ENCODE assay signal across 19 cellular contexts in the genomic region with DNA sequence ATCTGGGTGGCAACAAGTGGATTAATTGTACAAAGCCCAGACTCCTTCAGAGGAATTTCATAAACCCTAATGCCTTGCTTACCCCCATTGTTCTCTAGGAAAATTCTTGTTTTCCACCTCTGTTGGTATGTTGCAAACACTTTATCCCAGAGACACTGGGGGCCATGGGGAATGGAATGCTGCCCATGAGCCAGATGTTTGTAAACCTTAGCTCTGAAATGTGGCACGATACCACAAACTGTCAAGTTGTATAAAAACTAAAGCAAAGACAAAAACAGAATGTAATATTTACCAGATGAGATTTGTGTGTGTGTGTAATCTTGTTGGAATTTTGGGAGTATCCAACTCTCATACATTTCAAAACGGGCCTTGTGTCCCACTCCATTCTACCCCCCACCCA.
DNase-seq lines count a peak whose midpoint lies in the region; ATAC-seq and TF ChIP-seq lines count a peak whose summit lies in the region.
"Had no signal": no experiment of that assay in that cellular context is flagged by ENCODE, and none has a peak within 500 bp of the region (broad histone marks: within the 10 kb centered on the region; RNA-seq: fewer than 3 reads in every experiment).

No MANE protein-coding gene starts in this region.

- no peaks in the 10 kb centered on the region for H3F3A ChIP-seq in SK-N-SH (replicated peaks; ENCODE audit: insufficient read depth)

- H3K4me1 Mint-ChIP-seq in stimulated activated naive B cell treated with anti-CD40 and anti-IgM and Interleukin-4, amounts not matched to agents 10 μg/mL and 1 μg/mL and 100 μg/mL, for 72 hours, result peaks cover 11 to 16% of the 10 kb centered on the region in 2 donors

- no peak for DNase-seq in SK-N-SH
- DNase-seq in dedifferentiated amniotic fluid mesenchymal stem cell (ENCODE audit: extremely low spot score), result peak; percentile 93
- peak; percentile 35 to 84 for DNase-seq in lower leg skin (ENCODE audit: low spot score in 2 of 2)
- DNase-seq in stimulated activated naive B cell treated with anti-CD40 and anti-IgM and Interleukin-4, amounts not matched to agents 10 μg/mL and 1 μg/mL and 100 μg/mL, for 72 hours, result no peak
- no peak for DNase-seq in dorsolateral prefrontal cortex
- DNase-seq: 8988T; AML-193; CD4-positive, alpha-beta T cell; DMS79; NCI-H1092 treated with DMSO at 0.1 percent for 48 hours; NCI-H1694 treated with DMSO at 0.1 percent for 48 hours; NCI-H748 treated with DMSO at 0.1 percent for 48 hours; Right ventricle myocardium superior had no signal

- no peak overlapping the region for H3K9ac ChIP-seq in SK-N-SH
- H3K9ac ChIP-seq: KMS-11 had no signal

- H3K36me3 Mint-ChIP-seq in stimulated activated naive B cell treated with anti-CD40 and anti-IgM and Interleukin-4, amounts not matched to agents 10 μg/mL and 1 μg/mL and 100 μg/mL, for 72 hours, result peaks cover 0 to 2% of the 10 kb centered on the region in 2 donors

- POLR2A ChIA-PET in SK-N-SH (lab: Yijun Ruan, JAX), result interaction anchor here (0.6 kb wide), 1 partner anchor 705 kb away, joined by 3 read pairs; no protein-coding TSS in a partner anchor

- WGBS in SK-N-SH (ENCODE audit: low lambda C conversion rate), result 10% methylated on average over 2 of the region's 2 CpGs
- 32 to 33% methylated on average over 2 of the region's 2 CpGs for WGBS in lower leg skin, 2 donors

- no peaks in the 10 kb centered on the region for H3K9me3 ChIP-seq in SK-N-SH

- H2AFZ ChIP-seq in SK-N-SH (ENCODE audit: low read depth), result no peak overlapping the region
- H2AFZ ChIP-seq: GM23338 had no signal

- ATAC-seq in SK-N-SH treated with all-trans-retinoic acid at 6 μM for 48 hours (no peak), HG02610 (IDR thresholded peaks at IDR 0.05; ENCODE audit: unreplicated experiment) (no peak), HG03520 (IDR thresholded peaks at IDR 0.05; ENCODE audit: unreplicated experiment) (no peak)
- no peak for ATAC-seq in stimulated activated naive B cell treated with anti-CD40 and anti-IgM and Interleukin-4, amounts not matched to agents 10 μg/mL and 1 μg/mL and 100 μg/mL, for 72 hours (replicated peaks)
- ATAC-seq: GM23338, Panc1 had no signal

- H3K9me2 ChIP-seq in SK-N-SH, result no peaks in the 10 kb centered on the region

- H3K27ac ChIP-seq in SK-N-SH (ENCODE audit: low read depth in 2 of 2, low read length in 1 of 2), result no peak overlapping the region
- H3K27ac ChIP-seq in dorsolateral prefrontal cortex, result no peak overlapping the region
- H3K27ac ChIP-seq: KMS-11 had no signal

- H3K9me3 Mint-ChIP-seq in stimulated activated naive B cell treated with anti-CD40 and anti-IgM and Interleukin-4, amounts not matched to agents 10 μg/mL and 1 μg/mL and 100 μg/mL, for 72 hours, result peaks cover 0 to 3% of the 10 kb centered on the region in 2 donors
- H3K9me3 Mint-ChIP-seq: CD4-positive, alpha-beta T cell; GM23338 had no signal

- H3K4me3 Mint-ChIP-seq in stimulated activated naive B cell treated with anti-CD40 and anti-IgM and Interleukin-4, amounts not matched to agents 10 μg/mL and 1 μg/mL and 100 μg/mL, for 72 hours, result no peak overlapping the region
- H3K4me3 Mint-ChIP-seq: CD4-positive, alpha-beta T cell; GM23338 had no signal

- no peaks in the 10 kb centered on the region for H3K79me2 ChIP-seq in SK-N-SH (ENCODE audit: insufficient read depth)

- CTCF ChIA-PET in SK-N-SH (lab: Yijun Ruan, JAX), result interaction anchor here (2.2 kb wide), 1 partner anchor 18 kb away, joined by 5 read pairs; no protein-coding TSS in a partner anchor

- H3K4me1 ChIP-seq in SK-N-SH (ENCODE audit: control insufficient read depth in 1 of 2, insufficient read depth in 2 of 2, low read depth in 1 of 2, low read length in 1 of 2), result no peaks in the 10 kb centered on the region; a peak in 1 of 4 replicates

- H4K20me1 ChIP-seq in SK-N-SH (ENCODE audit: insufficient read depth), result no peaks in the 10 kb centered on the region

- no peak for TF ChIP-seq RAD21 in SK-N-SH (IDR thresholded peaks at IDR 0.05; ENCODE audit: low read length)

- H3K36me3 ChIP-seq in SK-N-SH (replicated peaks in 1 of 2; ENCODE audit: control insufficient read depth in 1 of 2, insufficient read depth in 2 of 2, low read length in 1 of 2), result no peaks in the 10 kb centered on the region

- no peak overlapping the region for H3K27ac Mint-ChIP-seq in stimulated activated naive B cell treated with anti-CD40 and anti-IgM and Interleukin-4, amounts not matched to agents 10 μg/mL and 1 μg/mL and 100 μg/mL, for 72 hours
- H3K27ac Mint-ChIP-seq: CD4-positive, alpha-beta T cell; GM23338 had no signal

- no peak for TF ChIP-seq EP300 in SK-N-SH (IDR thresholded peaks at IDR 0.05; ENCODE audit: borderline replicate concordance in 1 of 2, low read depth in 1 of 2, low read length in 1 of 2)

- TF ChIP-seq POLR2A in lower leg skin (IDR thresholded peaks at IDR 0.05), result no peak

- H3K27me3 ChIP-seq in SK-N-SH (ENCODE audit: insufficient read depth) (peaks cover 7% of the 10 kb centered on the region; the same call in 1 of the 2 replicates), dorsolateral prefrontal cortex (peaks cover 0 to 19% (median 0%) of the 10 kb centered on the region in 45 donors)

- intact Hi-C loops in lower leg skin (cut with DNase I; ENCODE audit: low total_unique reads) (no loop called here), dorsolateral prefrontal cortex (cut with DNase I) (no loop called here)

- H3K27me3 Mint-ChIP-seq in stimulated activated naive B cell treated with anti-CD40 and anti-IgM and Interleukin-4, amounts not matched to agents 10 μg/mL and 1 μg/mL and 100 μg/mL, for 72 hours, result peaks cover 0 to 6% of the 10 kb centered on the region in 2 donors
- H3K27me3 Mint-ChIP-seq: CD4-positive, alpha-beta T cell had no signal

- no peak for TF ChIP-seq CTCF in SK-N-SH (IDR thresholded peaks at IDR 0.05)
- no peak for TF ChIP-seq CTCF in lower leg skin (IDR thresholded peaks at IDR 0.05)
- TF ChIP-seq CTCF in dorsolateral prefrontal cortex (IDR thresholded peaks at IDR 0.05 in 54 of 56, conservative IDR thresholded peaks at IDR 0.05 in 2 of 56; ENCODE audit: low read depth in 1 of 56, partially characterized antibody in 56 of 56), result no peak

- H3K4me3 ChIP-seq in SK-N-SH (ENCODE audit: low read depth in 2 of 2, low read length in 1 of 2), result no peak overlapping the region
- H3K4me3 ChIP-seq in lower leg skin (ENCODE audit: low read depth, poor library complexity, severe bottlenecking), result no peak overlapping the region
- H3K4me3 ChIP-seq in dorsolateral prefrontal cortex, result no peak overlapping the region
- H3K4me3 ChIP-seq: GM23338 had no signal

- no peak overlapping the region for H3K4me2 ChIP-seq in SK-N-SH
- H3K4me2 ChIP-seq: GM23338, KMS-11 had no signal

TF ChIP-seq in SK-N-SH, 30 proteins besides CTCF, POLR2A, EP300 and RAD21 (continues in another document):
- TF ChIP-seq PBX3 (IDR thresholded peaks at IDR 0.05) (peak; percentile 11; the same call in 1 of the 2 replicates), FOSL2 (IDR thresholded peaks at IDR 0.05; ENCODE audit: borderline replicate concordance, low read depth) (no peak), YY1 (IDR thresholded peaks at IDR 0.05; ENCODE audit: low read depth) (no peak), TCF12 (IDR thresholded peaks at IDR 0.05) (peak; percentile 38), ELF1 (IDR thresholded peaks at IDR 0.05) (no peak)
- TF ChIP-seq, protein P1, sequence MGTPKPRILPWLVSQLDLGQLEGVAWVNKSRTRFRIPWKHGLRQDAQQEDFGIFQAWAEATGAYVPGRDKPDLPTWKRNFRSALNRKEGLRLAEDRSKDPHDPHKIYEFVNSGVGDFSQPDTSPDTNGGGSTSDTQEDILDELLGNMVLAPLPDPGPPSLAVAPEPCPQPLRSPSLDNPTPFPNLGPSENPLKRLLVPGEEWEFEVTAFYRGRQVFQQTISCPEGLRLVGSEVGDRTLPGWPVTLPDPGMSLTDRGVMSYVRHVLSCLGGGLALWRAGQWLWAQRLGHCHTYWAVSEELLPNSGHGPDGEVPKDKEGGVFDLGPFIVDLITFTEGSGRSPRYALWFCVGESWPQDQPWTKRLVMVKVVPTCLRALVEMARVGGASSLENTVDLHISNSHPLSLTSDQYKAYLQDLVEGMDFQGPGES (IDR thresholded peaks at IDR 0.05; ENCODE audit: low read depth, low read length), result no peak

TF ChIP-seq in SK-N-SH treated with all-trans-retinoic acid at 6 μM for 48 hours, 23 proteins besides CTCF, POLR2A, EP300 and RAD21 (continues in another document):
- no peak for TF ChIP-seq GLIS3 (CRISPR knock-in tag; IDR thresholded peaks at IDR 0.05)
- no peak for TF ChIP-seq PATZ1 (CRISPR knock-in tag; IDR thresholded peaks at IDR 0.05; ENCODE audit: borderline replicate concordance)
- TF ChIP-seq ZNF70 (CRISPR knock-in tag; IDR thresholded peaks at IDR 0.05), result no peak
- TF ChIP-seq CREB5 (CRISPR knock-in tag; IDR thresholded peaks at IDR 0.05; ENCODE audit: low read depth), result no peak
- no peak for TF ChIP-seq ARNTL (CRISPR knock-in tag; IDR thresholded peaks at IDR 0.05; ENCODE audit: borderline replicate concordance, low read depth)
- TF ChIP-seq CSDC2 (CRISPR knock-in tag; IDR thresholded peaks at IDR 0.05), result no peak
- no peak for TF ChIP-seq ZFP30 (CRISPR knock-in tag; IDR thresholded peaks at IDR 0.05)
- no peak for TF ChIP-seq TCF4 (CRISPR knock-in tag; IDR thresholded peaks at IDR 0.05; ENCODE audit: borderline replicate concordance)

Comparison
In these comparisons a context has a peak if more than half of its experiments do, and no peak if none do; other contexts are left out.
1. DNase-seq: peak in dedifferentiated amniotic fluid mesenchymal stem cell (single experiment) and lower leg skin (2 of 2); none in SK-N-SH (single experiment), stimulated activated naive B cell treated with anti-CD40 and anti-IgM and Interleukin-4, amounts not matched to agents 10 μg/mL and 1 μg/mL and 100 μg/mL, for 72 hours (single experiment) and dorsolateral prefrontal cortex (0 of 10).